In genomic region chr18:48951448-48952286, GRCh38 we compare ENCODE assay signal across 8 cellular contexts. TPM values are rescaled to one million over a fixed set of nuclear protein-coding genes. Genes with fewer than 3 reads are reported as not detected.
DNase-seq lines count a peak whose midpoint lies in the region; ATAC-seq, FAIRE-seq and TF ChIP-seq lines count a peak whose summit lies in the region.

No MANE protein-coding gene starts in this region.

- peak overlapping the region; percentile 92 for H2AFZ ChIP-seq in mammary epithelial cell (ENCODE audit: low read depth, low read length)

- 7% methylated on average over 20 of the region's 106 CpGs for WGBS in mammary epithelial cell (ENCODE audit: low coverage, missing lambda C conversion rate)
- 0 to 1% (median 1%) methylated on average over 28 to 100 of the region's 106 CpGs for WGBS in small intestine, 3 donors

- intact Hi-C loops in mammary epithelial cell (cut with micrococcal nuclease) = loop anchor here (1.0 kb wide), 3 partner anchors 46 to 287 kb away; no protein-coding TSS in a partner anchor

- peak overlapping the region; percentile 97 for H3K4me2 ChIP-seq in mammary epithelial cell (ENCODE audit: insufficient read depth, low read depth, low read length)

- CTCF ChIA-PET in mammary epithelial cell (lab: Charles Lee; ENCODE audit: low non-redundant PET) = interaction anchor here (0.6 kb wide), 1 partner anchor 55 kb away, joined by 5 read pairs; no protein-coding TSS in a partner anchor

- TF ChIP-seq CTCF in VCaP (conservative IDR thresholded peaks at IDR 0.05) (no peak; the same call in 1 of the 2 replicates), mammary epithelial cell (conservative IDR thresholded peaks at IDR 0.05 in 1 of 2, IDR thresholded peaks at IDR 0.05 in 1 of 2; ENCODE audit: extremely low read depth in 1 of 2, insufficient read depth in 1 of 2, low read depth in 1 of 2, low read length in 2 of 2) (peak in 1 of 2 donors; percentile 34)

- H3K4me3 ChIP-seq in mammary epithelial cell (replicated peaks in 1 of 3; ENCODE audit: insufficient read depth in 1 of 3, low read depth in 2 of 3, low read length in 3 of 3) (peak overlapping the region; percentile 65 to 91 (median 91)), small intestine (ENCODE audit: low read depth in 1 of 2, low read length in 2 of 2) (peak overlapping the region; percentile 91 to 95)

- H4K20me1 ChIP-seq in mammary epithelial cell (ENCODE audit: insufficient read depth, low read length) = no peaks in the 10 kb centered on the region

- no peak for FAIRE-seq in small intestine (lab: Jason Lieb, UNC)

- peaks cover 50% of the 10 kb centered on the region for H3K79me2 ChIP-seq in mammary epithelial cell (ENCODE audit: insufficient read depth, low read length)

- H3K9ac ChIP-seq in mammary epithelial cell (ENCODE audit: insufficient read depth, low read length) = peak overlapping the region; percentile 91

- no peaks in the 10 kb centered on the region for H3K9me3 ChIP-seq in mammary epithelial cell (replicated peaks; ENCODE audit: insufficient read depth, low read length)
- H3K9me3 ChIP-seq in small intestine (ENCODE audit: control insufficient read depth, low read depth) = no peaks in the 10 kb centered on the region

- H3K4me1 ChIP-seq in mammary epithelial cell (ENCODE audit: insufficient read depth, low read length) (peaks cover 47% of the 10 kb centered on the region), small intestine (ENCODE audit: control insufficient read depth in 2 of 2, insufficient read depth in 1 of 2, low read depth in 1 of 2, low read length in 1 of 2) (peaks cover 3 to 22% of the 10 kb centered on the region in 2 donors)

- dilution Hi-C loops in mammary epithelial cell (cut with HindIII; ENCODE audit: low sequenced_read_pairs) = no loop called here

- H3K36me3 ChIP-seq in mammary epithelial cell (ENCODE audit: insufficient read depth, low read length) (no peaks in the 10 kb centered on the region), small intestine (ENCODE audit: control insufficient read depth in 2 of 2, insufficient read depth in 2 of 2, low read length in 2 of 2) (peaks cover 0 to 3% of the 10 kb centered on the region in 2 donors)

- in situ Hi-C loops in mammary epithelial cell (cut with MboI; ENCODE audit: low sequenced_read_pairs in 2 of 2) = loop anchor here in 1 of 2 donors (10.0 kb wide), 1 partner anchor 93 kb away; no protein-coding TSS in a partner anchor

- H3K27me3 ChIP-seq in mammary epithelial cell (ENCODE audit: insufficient read depth, low read length) (no peaks in the 10 kb centered on the region), small intestine (ENCODE audit: control insufficient read depth in 2 of 2, insufficient read depth in 2 of 2, low read length in 2 of 2) (no peaks in the 10 kb centered on the region)

- DNase-seq in A172 (ENCODE audit: low spot score) (peak; percentile 66), NCI-H2171 treated with DMSO at 0.1 percent for 48 hours (lab: John Stamatoyannopoulos, UW) (peak; percentile 81), mammary epithelial cell (peak; percentile 87), iPS-NIHi7 (ENCODE audit: extremely low spot score) (peak; percentile 59), small intestine (peak; percentile 90)

- peak overlapping the region; percentile 97 for H3K27ac ChIP-seq in VCaP
- H3K27ac ChIP-seq in mammary epithelial cell (ENCODE audit: insufficient read depth, low read depth, low read length) = peak overlapping the region; percentile 92
- peak overlapping the region; percentile 96 to 97 for H3K27ac ChIP-seq in small intestine (ENCODE audit: low read depth in 1 of 2, low read length in 1 of 2)

- ATAC-seq in GM18858 (IDR thresholded peaks at IDR 0.05; ENCODE audit: unreplicated experiment) (peak; percentile 30), HG03045 (IDR thresholded peaks at IDR 0.05; ENCODE audit: unreplicated experiment) (peak; percentile 47)

- no TSS peak for BruUV-seq in mammary epithelial cell (replicated peaks; lab: Mats Ljungman, UMichigan)

RNA-seq across cellular contexts. Expression of gene SMAD7, which starts 0.9 kb away (rescaled TPM):
- total RNA-seq in A172 (2014; rRNA removed; shearing (Covaris generic)) = 6.2 and 8.5 TPM in 2 replicates
- total RNA-seq in mammary epithelial cell = 10 to 100 TPM; 15.7 to 20.0 TPM
- polyA plus RNA-seq in mammary epithelial cell = 8.2 TPM
- 53.8 TPM for polyA minus RNA-seq in mammary epithelial cell
- polyA plus RNA-seq in small intestine = 10 to 100 TPM; 17.2 to 24.0 (median 18.3) TPM

Comparison
In these comparisons a context has a peak if more than half of its experiments do, and no peak if none do; other contexts are left out.
1. Peak in every context shown above with its lines: DNase-seq, ATAC-seq, H3K4me3 ChIP-seq and H3K27ac ChIP-seq.